8 cellular contexts compared by ENCODE assay signal in genomic region chr11:58567889-58568512, GRCh38. TPM values are rescaled to one million over a fixed set of nuclear protein-coding genes. Genes with fewer than 3 reads are reported as not detected.
DNase-seq lines count a peak whose midpoint lies in the region; ATAC-seq, FAIRE-seq and TF ChIP-seq lines count a peak whose summit lies in the region.

No MANE protein-coding gene starts in this region.

- DNase-seq in GF-D8 (lab: John Stamatoyannopoulos, UW) (peak; percentile 29), HTR-8/SVneo (ENCODE audit: insufficient read length, low spot score) (peak; percentile 32), SJCRH30 (peak; percentile 35 to 70), heart right ventricle (peak in 1 of 2 donors; percentile 31), smooth muscle cell of the brain vasculature (ENCODE audit: low read depth, low spot score) (peak; percentile 17)
- peak; percentile 22 to 69 (median 39) for DNase-seq in activated naive CD4-positive, alpha-beta T cell (lab: John Stamatoyannopoulos, UW)

- no peaks in the 10 kb centered on the region for H3K9me3 ChIP-seq in SJCRH30 (replicated peaks)
- no peaks in the 10 kb centered on the region for H3K9me3 ChIP-seq in heart right ventricle

- intact Hi-C loops in heart right ventricle (cut with DNase I): loop anchor here in 1 of 10 donors (10.0 kb wide), 1 partner anchor 227 kb away; no protein-coding TSS in a partner anchor

- H3K4me3 ChIP-seq in SJCRH30: no peak overlapping the region
- H3K4me3 ChIP-seq in heart right ventricle: no peak overlapping the region

- TF ChIP-seq CTCF in heart right ventricle (IDR thresholded peaks at IDR 0.05): peak; percentile 31 to 82 (median 70)

- peak; percentile 89 for ATAC-seq in GM21526 (IDR thresholded peaks at IDR 0.05; ENCODE audit: low FRiP score, unreplicated experiment)
- peak in 3 of 8 donors; percentile 46 to 62 (median 56) for ATAC-seq in heart right ventricle
- no peak for ATAC-seq in HG02840 (IDR thresholded peaks at IDR 0.05; ENCODE audit: low FRiP score, unreplicated experiment)

- H3K36me3 ChIP-seq in SJCRH30: no peaks in the 10 kb centered on the region
- peaks cover 0 to 75% (median 16%) of the 10 kb centered on the region in 9 donors for H3K36me3 ChIP-seq in heart right ventricle

- no peak overlapping the region for H3K27ac ChIP-seq in SJCRH30
- no peak overlapping the region for H3K27ac ChIP-seq in heart right ventricle

- 63 to 71% methylated on average over 4 of the region's 4 CpGs for WGBS in heart right ventricle, 2 donors

- no peaks in the 10 kb centered on the region for H3K27me3 ChIP-seq in SJCRH30
- H3K27me3 ChIP-seq in heart right ventricle: no peaks in the 10 kb centered on the region

- FAIRE-seq in HTR-8/SVneo (lab: Jason Lieb, UNC): no peak

- H3K4me1 ChIP-seq in SJCRH30 (no peaks in the 10 kb centered on the region), heart right ventricle (peaks cover 0 to 10% (median 1%) of the 10 kb centered on the region in 9 donors)

RNA-seq across cellular contexts. Expression of gene LPXN, which starts 7.7 kb away (rescaled TPM):
- 1.9 TPM in 2 replicates for total RNA-seq in SJCRH30 (2014; rRNA removed; shearing (Covaris generic))
- total RNA-seq in heart right ventricle: 10 to 100 TPM in 1 of 10 donors, 1 to 10 TPM in 9; 2.7 to 13.9 (median 4.7) TPM
- polyA plus RNA-seq in heart right ventricle: 1 to 10 TPM; 1.8 to 5.0 TPM

RNA-seq across cellular contexts. Expression of gene ZFP91, which starts 10.9 kb away (rescaled TPM):
- 56.4 and 60.5 TPM in 2 replicates for total RNA-seq in SJCRH30 (2014; rRNA removed; shearing (Covaris generic))
- 10 to 100 TPM; 53.9 to 69.7 (median 61.5) TPM for total RNA-seq in heart right ventricle
- polyA plus RNA-seq in heart right ventricle: 10 to 100 TPM; 11.4 to 15.9 TPM

RNA-seq across cellular contexts. Expression of gene CNTF, which starts 54.5 kb away (rescaled TPM):
- 1.5 and 1.6 TPM in 2 replicates for total RNA-seq in SJCRH30 (2014; rRNA removed; shearing (Covaris generic))
- total RNA-seq in heart right ventricle: 1 to 10 TPM in 8 of 10 donors, under 1 TPM in 2; 0.53 to 1.6 (median 1.2) TPM
- polyA plus RNA-seq in heart right ventricle: under 1 TPM; 0.15 to 0.23 TPM
